In genomic region chr13:41131665-41132511, GRCh38 we compare ENCODE assay signal across 1 cellular context.
TF ChIP-seq lines count a peak whose summit lies in the region.

No MANE protein-coding gene starts in this region.

TF ChIP-seq in K562, 482 proteins besides CTCF, POLR2A, EP300 and RAD21:
- TF ChIP-seq CHD1 (IDR thresholded peaks at IDR 0.05; ENCODE audit: low read length): peak; percentile 8
- TF ChIP-seq MIER1 (IDR thresholded peaks at IDR 0.05; ENCODE audit: low read depth): 0 out of 2 replicates have a peak, but pooled peaks have one; percentile 47
- TF ChIP-seq ZNF395 (CRISPR knock-in tag; IDR thresholded peaks at IDR 0.05): peak; percentile 3; the same call in 1 of the 2 replicates
- peak; percentile 77; the same call in 1 of the 2 replicates for TF ChIP-seq RBFOX2 (IDR thresholded peaks at IDR 0.05; ENCODE audit: low read depth, low read length)
- TF ChIP-seq ZFX (CRISPR knock-in tag; IDR thresholded peaks at IDR 0.05): peak; percentile 17; the same call in 1 of the 2 replicates
- TF ChIP-seq MGA (IDR thresholded peaks at IDR 0.05): peak; percentile 84
